ENCODE assay signal across 30 cellular contexts in genomic region chr16:78237856-78238255, GRCh38.
"Had no signal": no experiment of that assay in that cellular context is flagged by ENCODE, and none has a peak within 500 bp of the region (broad histone marks: within the 10 kb centered on the region; RNA-seq: fewer than 3 reads in every experiment).

No MANE protein-coding gene starts in this region.

- H3K4me3 ChIP-seq: adrenal gland, body of pancreas, breast epithelium had no signal

- H3K27me3 ChIP-seq: adrenal gland, body of pancreas, breast epithelium had no signal

- H3K4me1 Mint-ChIP-seq: activated B cell treated with CpG ODN at 0.5 μM for 24 hours, IgD-negative memory B cell had no signal

- H3K27me3 Mint-ChIP-seq: activated B cell treated with CpG ODN at 0.5 μM for 24 hours; activated CD4-positive, alpha-beta memory T cell treated with anti-CD3 and anti-CD28 coated beads for 36 hours; IgD-negative memory B cell; T-cell; T-helper 17 cell had no signal

- H3K9me3 Mint-ChIP-seq: activated B cell treated with CpG ODN at 0.5 μM for 24 hours; activated CD4-positive, alpha-beta memory T cell treated with anti-CD3 and anti-CD28 coated beads for 36 hours; activated naive CD4-positive, alpha-beta T cell treated with anti-CD3 and anti-CD28 coated beads for 36 hours; activated naive CD4-positive, alpha-beta T cell treated with anti-CD3 and anti-CD28 coated beads, Interleukin-2, amount 50 U/mL, for 72 hours; activated T-cell treated with anti-CD3 and anti-CD28 coated beads, Interleukin-2, amount 50 U/mL, for 4 hours; activated T-helper 1 cell treated with anti-CD3 and anti-CD28 coated beads, Interleukin-12 subunit alpha, Interleukin-12 subunit beta, Interleukin-2, Interleukin-4 antibody, amounts not matched to agents 30 ng/mL and 10 ng/mL and 1 ng/mL, durations not matched to agents 14 hours and 24 hours and 36 hours; IgD-negative memory B cell; T-cell had no signal

- DNase-seq: activated B cell treated with CpG ODN at 0.5 μM for 24 hours; activated CD4-positive, alpha-beta memory T cell treated with anti-CD3 and anti-CD28 coated beads for 36 hours; activated CD4-positive, alpha-beta T cell treated with anti-CD3 and anti-CD28 coated beads for 4 hours; activated CD4-positive, alpha-beta T cell treated with anti-CD3 and anti-CD28 coated beads, Interleukin-2, amount 50 U/mL, for 1 hour; activated CD4-positive, CD25-positive, alpha-beta regulatory T cell treated with anti-CD3 and anti-CD28 coated beads, Interleukin-2, amount 50 U/mL, for 72 hours; activated CD8-positive, alpha-beta memory T cell treated with anti-CD3 and anti-CD28 coated beads, Interleukin-2, amount 50 U/mL, for 4 hours; activated gamma-delta T cell treated with Interleukin-2 at 50 U/mL for 16 hours; activated naive CD4-positive, alpha-beta T cell treated with anti-CD3 and anti-CD28 coated beads for 36 hours; activated T-cell treated with anti-CD3 and anti-CD28 coated beads for 4 hours; activated T-cell treated with anti-CD3 and anti-CD28 coated beads, Interleukin-2, amount 50 U/mL, for 4 hours; adrenal gland; body of pancreas; Karpas-422; KBM-7; NCI-H1105; NCI-H1417 treated with DMSO at 0.1 percent for 48 hours; NCI-H1930; NCI-H2081 treated with DMSO at 0.1 percent for 48 hours; NCI-H345; NCI-H524 treated with DMSO at 0.1 percent for 48 hours; SIG-M5; T-cell; T-helper 17 cell had no signal

- ATAC-seq: activated naive CD4-positive, alpha-beta T cell treated with anti-CD3 and anti-CD28 coated beads, Interleukin-2, amount 50 U/mL, for 72 hours; activated T-cell treated with anti-CD3 and anti-CD28 coated beads, Interleukin-2, amount 50 U/mL, for 4 hours; body of pancreas; Panc1; SK-N-SH treated with all-trans-retinoic acid at 6 μM for 48 hours; T-cell; T-helper 17 cell had no signal

- H3K9me3 ChIP-seq: adrenal gland, body of pancreas, breast epithelium had no signal

- H3K36me3 ChIP-seq: adrenal gland, breast epithelium had no signal

- H3K4me1 ChIP-seq: adrenal gland, breast epithelium had no signal

- H3K36me3 Mint-ChIP-seq: activated CD4-positive, alpha-beta memory T cell treated with anti-CD3 and anti-CD28 coated beads for 36 hours; activated naive CD4-positive, alpha-beta T cell treated with anti-CD3 and anti-CD28 coated beads, Interleukin-2, amount 50 U/mL, for 72 hours; T-cell had no signal

- H3K27ac ChIP-seq: adrenal gland, body of pancreas, breast epithelium, VCaP had no signal

- H3K27ac Mint-ChIP-seq: activated B cell treated with CpG ODN at 0.5 μM for 24 hours; activated CD4-positive, alpha-beta memory T cell treated with anti-CD3 and anti-CD28 coated beads for 36 hours; activated naive CD4-positive, alpha-beta T cell treated with anti-CD3 and anti-CD28 coated beads for 36 hours; activated naive CD4-positive, alpha-beta T cell treated with anti-CD3 and anti-CD28 coated beads, Interleukin-2, amount 50 U/mL, for 72 hours; activated T-helper 1 cell treated with anti-CD3 and anti-CD28 coated beads, Interleukin-12 subunit alpha, Interleukin-12 subunit beta, Interleukin-2, Interleukin-4 antibody, amounts not matched to agents 30 ng/mL and 10 ng/mL and 1 ng/mL, durations not matched to agents 14 hours and 24 hours and 36 hours; T-cell; T-helper 17 cell had no signal

- H3K4me3 Mint-ChIP-seq: activated B cell treated with CpG ODN at 0.5 μM for 24 hours; activated CD4-positive, alpha-beta memory T cell treated with anti-CD3 and anti-CD28 coated beads for 36 hours; activated naive CD4-positive, alpha-beta T cell treated with anti-CD3 and anti-CD28 coated beads for 36 hours; activated T-cell treated with anti-CD3 and anti-CD28 coated beads, Interleukin-2, amount 50 U/mL, for 4 hours; activated T-helper 1 cell treated with anti-CD3 and anti-CD28 coated beads, Interleukin-12 subunit alpha, Interleukin-12 subunit beta, Interleukin-2, Interleukin-4 antibody, amounts not matched to agents 30 ng/mL and 10 ng/mL and 1 ng/mL, durations not matched to agents 14 hours and 24 hours and 36 hours; IgD-negative memory B cell; T-cell; T-helper 17 cell had no signal
